11 cellular contexts compared by ENCODE assay signal in genomic region chrX:1334854-1335253, GRCh38. TPM values are rescaled to one million over a fixed set of nuclear protein-coding genes. Genes with fewer than 3 reads are reported as not detected.
DNase-seq lines count a peak whose midpoint lies in the region; ATAC-seq, FAIRE-seq and TF ChIP-seq lines count a peak whose summit lies in the region.
"Had no signal": no experiment of that assay in that cellular context is flagged by ENCODE, and none has a peak within 500 bp of the region (broad histone marks: within the 10 kb centered on the region; RNA-seq: fewer than 3 reads in every experiment).

No MANE protein-coding gene starts in this region.

- intact Hi-C loops in dendritic cell treated with granulocyte-macrophage colony-stimulating factor and Interleukin-4, amounts not matched to agents 40 ng/mL and 50 ng/mL, for 4 days (cut with micrococcal nuclease) = loop anchor here (1.0 to 5.0 kb wide), 2 partner anchors 19 to 57 kb away; partner anchors contain the start of gene SLC25A6

- TF ChIP-seq CTCF in A549 (IDR thresholded peaks at IDR 0.05) = no peak

- CTCF ChIA-PET in A549 (lab: Yijun Ruan, JAX) = no interaction called here

- no peaks in the 10 kb centered on the region for H3K4me1 ChIP-seq in A549
- peaks cover 61 to 78% (median 74%) of the 10 kb centered on the region in 10 experiments for H3K4me1 ChIP-seq in BLaER1 treated with 17β-estradiol and CSF1 and Interleukin-3, amounts not matched to agents 10 nM and 100 nM

- peaks cover 68% of the 10 kb centered on the region for H3K4me1 Mint-ChIP-seq in dendritic cell treated with granulocyte-macrophage colony-stimulating factor and Interleukin-4, amounts not matched to agents 40 ng/mL and 50 ng/mL, for 4 days (ENCODE audit: low read depth)
- peaks cover 17 to 69% (median 25%) of the 10 kb centered on the region in 3 donors for H3K4me1 Mint-ChIP-seq in naive B cell

- DNase-seq in A549 (ENCODE audit: low read depth in 1 of 2, low spot score in 1 of 2) (peak in 1 of 2 experiments; percentile 53), naive B cell (no peak), ACHN (no peak), NOMO-1 treated with DMSO at 0.1 percent for 48 hours (lab: John Stamatoyannopoulos, UW; ENCODE audit: unreplicated experiment) (no peak)
- DNase-seq: NCI-H1436, NCI-H2029 treated with DMSO at 0.1 percent for 48 hours, NCI-H524 had no signal

- H3K9ac ChIP-seq in BLaER1 treated with 17β-estradiol and CSF1 and Interleukin-3, amounts not matched to agents 10 nM and 100 nM = peak overlapping the region in 7 of 11 experiments; percentile 30 to 88 (median 39); a peak in 7 of 22 replicates

- peak overlapping the region; percentile 68 for H3K4me2 ChIP-seq in A549
- peak overlapping the region; percentile 70 to 90 (median 78); a peak in 20 of 22 replicates for H3K4me2 ChIP-seq in BLaER1 treated with 17β-estradiol and CSF1 and Interleukin-3, amounts not matched to agents 10 nM and 100 nM

- H3K27me3 ChIP-seq in BLaER1 treated with 17β-estradiol and CSF1 and Interleukin-3, amounts not matched to agents 10 nM and 100 nM = no peaks in the 10 kb centered on the region

- H3K9me3 ChIP-seq in A549 = no peaks in the 10 kb centered on the region; the same call in 2 of the 3 replicates
- peaks cover 11 to 42% (median 14%) of the 10 kb centered on the region in 11 experiments for H3K9me3 ChIP-seq in BLaER1 treated with 17β-estradiol and CSF1 and Interleukin-3, amounts not matched to agents 10 nM and 100 nM (replicated peaks in 1 of 11)
- H3K9me3 ChIP-seq: HAP-1 had no signal

- 4% methylated on average over 10 of the region's 10 CpGs for WGBS in A549 (ENCODE audit: missing lambda C conversion rate)

- TF ChIP-seq POLR2A in A549 (IDR thresholded peaks at IDR 0.05; ENCODE audit: low read length) = no peak

- H3K36me3 ChIP-seq in BLaER1 treated with 17β-estradiol and CSF1 and Interleukin-3, amounts not matched to agents 10 nM and 100 nM = peaks cover 0 to 27% (median 21%) of the 10 kb centered on the region in 11 experiments; a peak in 18 of 22 replicates
- H3K36me3 ChIP-seq: HAP-1 had no signal

- no peak for FAIRE-seq in A549 (lab: Jason Lieb, UNC)

- 0 out of 3 replicates have a peak overlapping the region, but pooled peaks have one; percentile 12 for H3K4me3 ChIP-seq in A549
- 0 out of 20 replicates have a peak overlapping the region, but pooled peaks of 1 of the 10 experiments have one; percentile 5 for H3K4me3 ChIP-seq in BLaER1 treated with 17β-estradiol and CSF1 and Interleukin-3, amounts not matched to agents 10 nM and 100 nM
- H3K4me3 ChIP-seq: HAP-1 had no signal

- TF ChIP-seq RAD21 in A549 (conservative IDR thresholded peaks at IDR 0.05 in 1 of 2, IDR thresholded peaks at IDR 0.05 in 1 of 2) = no peak

- no peak overlapping the region for H3K27ac ChIP-seq in A549
- peak overlapping the region; percentile 84 to 96 (median 93); a peak in 21 of 22 replicates for H3K27ac ChIP-seq in BLaER1 treated with 17β-estradiol and CSF1 and Interleukin-3, amounts not matched to agents 10 nM and 100 nM

- no peaks in the 10 kb centered on the region for H3K9me3 Mint-ChIP-seq in dendritic cell treated with granulocyte-macrophage colony-stimulating factor and Interleukin-4, amounts not matched to agents 40 ng/mL and 50 ng/mL, for 4 days
- H3K9me3 Mint-ChIP-seq in naive B cell = peaks cover 0 to 9% (median 3%) of the 10 kb centered on the region in 7 donors

- POLR2A ChIA-PET in A549 (lab: Yijun Ruan, JAX) = no interaction called here

- in situ Hi-C loops in ACHN (cut with HindIII; ENCODE audit: low pct_ligation_motif_present, low pct_unique_long_range_greater_than_20kb, low sequenced_read_pairs) = no loop called here

- H4K20me1 ChIP-seq in BLaER1 treated with 17β-estradiol and CSF1 and Interleukin-3, amounts not matched to agents 10 nM and 100 nM = peaks cover 0 to 16% (median 10%) of the 10 kb centered on the region in 11 experiments; a peak in 9 of 22 replicates

- peak overlapping the region; percentile 96 for H3K27ac Mint-ChIP-seq in dendritic cell treated with granulocyte-macrophage colony-stimulating factor and Interleukin-4, amounts not matched to agents 40 ng/mL and 50 ng/mL, for 4 days
- peak overlapping the region in 4 of 6 donors; percentile 24 to 94 (median 76) for H3K27ac Mint-ChIP-seq in naive B cell

- no peaks in the 10 kb centered on the region for H3K27me3 Mint-ChIP-seq in dendritic cell treated with granulocyte-macrophage colony-stimulating factor and Interleukin-4, amounts not matched to agents 40 ng/mL and 50 ng/mL, for 4 days
- H3K27me3 Mint-ChIP-seq in naive B cell = no peaks in the 10 kb centered on the region

- no peak for TF ChIP-seq EP300 in A549 (IDR thresholded peaks at IDR 0.05)

- H3K36me3 Mint-ChIP-seq in dendritic cell treated with granulocyte-macrophage colony-stimulating factor and Interleukin-4, amounts not matched to agents 40 ng/mL and 50 ng/mL, for 4 days (ENCODE audit: low read depth) = peaks cover 25% of the 10 kb centered on the region
- no peaks in the 10 kb centered on the region for H3K36me3 Mint-ChIP-seq in naive B cell

- no peak overlapping the region for H3K4me3 Mint-ChIP-seq in dendritic cell treated with granulocyte-macrophage colony-stimulating factor and Interleukin-4, amounts not matched to agents 40 ng/mL and 50 ng/mL, for 4 days
- H3K4me3 Mint-ChIP-seq in naive B cell = peak overlapping the region in 5 of 8 donors; percentile 64 to 96 (median 71)

- peak; percentile 75 to 77; a peak in 5 of 6 replicates for ATAC-seq in A549
- ATAC-seq in naive B cell (ENCODE audit: low read depth in 2 of 2) = no peak
- ATAC-seq in activated CD4-positive, CD25-positive, alpha-beta regulatory T cell treated with anti-CD3 and anti-CD28 coated beads, Interleukin-2, amount 50 U/mL, for 24 hours = no peak

TF ChIP-seq in A549, 52 proteins besides CTCF, POLR2A, EP300 and RAD21:
- no peak for TF ChIP-seq EHMT2 (IDR thresholded peaks at IDR 0.05; ENCODE audit: low read depth)
- TF ChIP-seq JUNB (IDR thresholded peaks at IDR 0.05) = no peak
- TF ChIP-seq SREBF2 (IDR thresholded peaks at IDR 0.05) = no peak
- TF ChIP-seq MAFK (IDR thresholded peaks at IDR 0.05; ENCODE audit: partially characterized antibody) = peak; percentile 45

RNA-seq across cellular contexts. Expression of gene IL3RA, which starts 1.7 kb away (rescaled TPM):
- polyA plus RNA-seq in A549 (2011; rRNA removed) = 0.28 and 0.31 TPM in 2 replicates
- polyA plus RNA-seq in A549 (2012; cell fraction: cytosol; rRNA removed) = 0.07 and 0.12 TPM in 2 replicates
- 0.14 and 0.15 TPM in 2 replicates for polyA plus RNA-seq in A549 (2012; cell fraction: nucleus; rRNA removed)
- polyA plus RNA-seq in A549 (2017; fragmentation: RNase III; extraction: RNeasy Plus Mini Kit Qiagen cat#74134 plus additional on column Dnase treatment) = 0.05 to 0.12 TPM in 2 of 3 replicates, not detected in the other
- polyA minus RNA-seq in A549 (2011; rRNA and poly(A)+ RNA removed) = 0.19 and 0.50 TPM in 2 replicates
- 10 to 100 TPM in 2 of 6 donors, 1 to 10 TPM in 4; 4.1 to 33.6 (median 7.5) TPM for polyA plus RNA-seq in naive B cell (ENCODE audit: low read depth in 6 of 6)

RNA-seq across cellular contexts. Expression of gene SLC25A6, which starts 57.1 kb away (rescaled TPM):
- polyA plus RNA-seq in A549 (2011; rRNA removed) = 252 and 291 TPM in 2 replicates
- 933 and 1,036 TPM in 2 replicates for polyA plus RNA-seq in A549 (2012; cell fraction: cytosol; rRNA removed)
- 681 and 864 TPM in 2 replicates for polyA plus RNA-seq in A549 (2012; cell fraction: nucleus; rRNA removed)
- polyA plus RNA-seq in A549 (2017; fragmentation: RNase III; extraction: RNeasy Plus Mini Kit Qiagen cat#74134 plus additional on column Dnase treatment) = 439 to 448 TPM (median 446 TPM) in 3 replicates
- 205 and 259 TPM in 2 replicates for polyA minus RNA-seq in A549 (2011; rRNA and poly(A)+ RNA removed)
- polyA plus RNA-seq in naive B cell (ENCODE audit: low read depth in 6 of 6) = 100 to 1,000 TPM; 411 to 627 (median 548) TPM

Comparison
In these comparisons a context has a peak if more than half of its experiments do, and no peak if none do; other contexts are left out.
1. ATAC-seq: peak in A549 (2 of 2); none in naive B cell (0 of 2) and activated CD4-positive, CD25-positive, alpha-beta regulatory T cell treated with anti-CD3 and anti-CD28 coated beads, Interleukin-2, amount 50 U/mL, for 24 hours (0 of 2).
2. H3K27ac ChIP-seq: peak in BLaER1 treated with 17β-estradiol and CSF1 and Interleukin-3, amounts not matched to agents 10 nM and 100 nM (11 of 11); none in A549 (0 of 2).